11 cellular contexts compared by ENCODE assay signal in the genomic region with DNA sequence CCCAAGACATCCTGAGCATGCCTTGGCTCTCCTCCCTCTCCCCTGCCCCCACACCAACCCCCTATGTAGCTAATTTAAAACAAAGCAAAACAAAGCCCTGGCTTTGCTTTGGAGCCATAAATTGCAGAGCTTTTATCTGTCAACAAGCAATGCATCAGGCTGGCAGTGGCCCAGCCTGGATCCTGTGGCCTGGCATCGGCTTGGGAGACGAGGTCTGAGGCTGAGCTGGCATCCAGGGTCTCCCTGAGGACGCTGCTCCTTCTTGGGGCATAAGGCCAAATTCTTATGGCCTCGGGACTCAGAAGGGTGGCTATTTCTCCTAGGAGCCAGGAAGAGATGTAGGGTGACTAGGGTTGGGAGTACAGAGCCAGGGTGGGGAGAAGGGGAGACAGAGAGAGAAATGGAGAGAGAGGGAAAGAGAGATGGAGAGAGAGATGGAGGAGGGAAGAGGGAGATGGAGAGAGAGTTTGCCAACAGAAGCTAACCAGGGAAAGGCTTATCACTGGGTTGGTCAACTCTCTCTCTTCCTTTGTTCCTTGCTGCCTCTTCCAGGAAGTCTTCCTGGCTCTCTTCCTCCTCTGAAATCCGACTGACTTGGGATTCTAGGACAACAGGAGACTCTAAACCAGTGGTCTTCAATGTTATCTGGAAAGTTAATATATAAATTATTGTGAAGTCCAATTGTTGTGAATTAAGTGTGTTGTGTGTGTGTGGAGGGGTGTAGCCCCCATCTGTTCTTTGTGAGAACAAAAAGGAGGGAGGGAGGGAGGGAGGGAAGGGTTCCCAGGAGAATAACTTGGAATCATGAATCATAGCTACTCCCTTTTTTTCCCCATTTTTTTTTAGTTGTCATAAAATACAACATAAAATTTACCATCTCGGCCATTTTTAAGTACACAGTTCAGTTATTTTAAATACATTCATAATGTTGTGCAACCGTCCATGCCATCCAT. TPM values are rescaled to one million over a fixed set of nuclear protein-coding genes. Genes with fewer than 3 reads are reported as not detected.
DNase-seq lines count a peak whose midpoint lies in the region; ATAC-seq and TF ChIP-seq lines count a peak whose summit lies in the region.
"Had no signal": no experiment of that assay in that cellular context is flagged by ENCODE, and none has a peak within 500 bp of the region (broad histone marks: within the 10 kb centered on the region; RNA-seq: fewer than 3 reads in every experiment).

No MANE protein-coding gene starts in this region.

- no peak overlapping the region for H2AFZ ChIP-seq in osteoblast (ENCODE audit: low read length)

- H3K27me3 ChIP-seq in osteoblast (ENCODE audit: insufficient read depth, low read length) (peaks cover 8% of the 10 kb centered on the region), gastrocnemius medialis (no peaks in the 10 kb centered on the region)

- H3K36me3 Mint-ChIP-seq in naive thymus-derived CD8-positive, alpha-beta T cell: peaks cover 3 to 20% (median 12%) of the 10 kb centered on the region in 3 donors

- no peak overlapping the region for H3K27ac ChIP-seq in osteoblast (ENCODE audit: low read depth, low read length)
- no peak overlapping the region for H3K27ac ChIP-seq in gastrocnemius medialis
- H3K27ac ChIP-seq: psoas muscle had no signal

- in situ Hi-C loops in gastrocnemius medialis (cut with MboI; ENCODE audit: low sequenced_read_pairs in 4 of 4): no loop called here

- intact Hi-C loops in gastrocnemius medialis (cut with DNase I; ENCODE audit: low total_unique reads): no loop called here

- H3K9me3 ChIP-seq in osteoblast (ENCODE audit: low read depth, low read length) (no peaks in the 10 kb centered on the region), gastrocnemius medialis (no peaks in the 10 kb centered on the region)
- H3K9me3 ChIP-seq: psoas muscle had no signal

- no peak for ATAC-seq in gastrocnemius medialis
- ATAC-seq in naive thymus-derived CD8-positive, alpha-beta T cell: no peak

- H3K4me1 ChIP-seq in osteoblast (ENCODE audit: insufficient read depth, low read length) (peaks cover 34% of the 10 kb centered on the region), gastrocnemius medialis (peaks cover 5% of the 10 kb centered on the region in 2 donors)

- H3K36me3 ChIP-seq in osteoblast (ENCODE audit: insufficient read depth, low read length): no peaks in the 10 kb centered on the region
- H3K36me3 ChIP-seq in gastrocnemius medialis: no peaks in the 10 kb centered on the region

- H3K4me3 Mint-ChIP-seq in naive thymus-derived CD8-positive, alpha-beta T cell: no peak overlapping the region

- no peaks in the 10 kb centered on the region for H3K79me2 ChIP-seq in osteoblast (ENCODE audit: insufficient read depth, low read length)

- no peak for TF ChIP-seq POLR2A in gastrocnemius medialis (IDR thresholded peaks at IDR 0.05)

- POLR2A ChIA-PET in naive thymus-derived CD8-positive, alpha-beta T cell (lab: Charles Lee): no interaction called here

- H3K27me3 Mint-ChIP-seq in naive thymus-derived CD8-positive, alpha-beta T cell: peaks cover 0 to 10% (median 2%) of the 10 kb centered on the region in 5 donors

- H3K4me3 ChIP-seq in osteoblast (ENCODE audit: insufficient read depth, low read length): no peak overlapping the region
- H3K4me3 ChIP-seq in gastrocnemius medialis: no peak overlapping the region
- H3K4me3 ChIP-seq: psoas muscle had no signal

- peak overlapping the region; percentile 28 for H3K4me2 ChIP-seq in osteoblast (ENCODE audit: insufficient read depth, low read length)

- H3K27ac Mint-ChIP-seq in naive thymus-derived CD8-positive, alpha-beta T cell: peak overlapping the region in 1 of 10 donors; percentile 56

- DNase-seq in DMS79 treated with DMSO at 0.1 percent for 48 hours (lab: John Stamatoyannopoulos, UW) (peak; percentile 44), NCI-H226 (peak; percentile 60), fibroblast of peridontal ligament (ENCODE audit: extremely low read depth) (peak; percentile 33), osteoblast (ENCODE audit: insufficient read length, low spot score, missing footprints) (no peak), NCI-H2227 treated with DMSO at 0.1 percent for 48 hours (lab: John Stamatoyannopoulos, UW) (no peak), gastrocnemius medialis (no peak)
- DNase-seq in activated CD4-positive, alpha-beta T cell treated with anti-CD3 and anti-CD28 coated beads, Interleukin-2, amount 50 U/mL, for 1 hour: no peak
- no peak for DNase-seq in naive thymus-derived CD8-positive, alpha-beta T cell
- DNase-seq: central memory CD4-positive, alpha-beta T cell; psoas muscle; SIG-M5 had no signal

- H3K4me1 Mint-ChIP-seq in naive thymus-derived CD8-positive, alpha-beta T cell: peaks cover 0 to 10% (median 4%) of the 10 kb centered on the region in 4 donors

- peaks cover 0 to 20% (median 8%) of the 10 kb centered on the region in 9 donors for H3K9me3 Mint-ChIP-seq in naive thymus-derived CD8-positive, alpha-beta T cell

- H4K20me1 ChIP-seq in osteoblast (ENCODE audit: insufficient read depth, low read length): no peaks in the 10 kb centered on the region

- no peak for TF ChIP-seq CTCF in osteoblast (IDR thresholded peaks at IDR 0.05; ENCODE audit: extremely low read depth, low read depth, low read length)
- TF ChIP-seq CTCF in gastrocnemius medialis (IDR thresholded peaks at IDR 0.05 in 4 of 5, conservative IDR thresholded peaks at IDR 0.05 in 1 of 5): no peak

RNA-seq across cellular contexts. Expression of a gene that starts 29.1 kb away (rescaled TPM):
- total RNA-seq in osteoblast (3.2 and 5.8 TPM in 2 replicates), gastrocnemius medialis (1 to 10 TPM; 2.1 to 9.1 (median 2.5) TPM)
- 1 to 10 TPM; 1.3 to 1.5 TPM for total RNA-seq in naive thymus-derived CD8-positive, alpha-beta T cell
- 1 to 10 TPM in 2 of 3 donors, under 1 TPM in 1; 0.73 to 5.5 (median 4.1) TPM for polyA plus RNA-seq in naive thymus-derived CD8-positive, alpha-beta T cell

Comparison
In these comparisons a context has a peak if more than half of its experiments do, and no peak if none do; other contexts are left out.
1. DNase-seq: peak in DMS79 treated with DMSO at 0.1 percent for 48 hours (single experiment), NCI-H226 (single experiment) and fibroblast of peridontal ligament (single experiment); none in osteoblast (single experiment), activated CD4-positive, alpha-beta T cell treated with anti-CD3 and anti-CD28 coated beads, Interleukin-2, amount 50 U/mL, for 1 hour (single experiment), NCI-H2227 treated with DMSO at 0.1 percent for 48 hours (single experiment), gastrocnemius medialis (0 of 2) and naive thymus-derived CD8-positive, alpha-beta T cell (0 of 10).